ENCODE assay signal across 8 cellular contexts in genomic region chr1:241423541-241424479, GRCh38.
DNase-seq lines count a peak whose midpoint lies in the region; ATAC-seq, FAIRE-seq and TF ChIP-seq lines count a peak whose summit lies in the region.

No MANE protein-coding gene starts in this region.

- H3K4me1 ChIP-seq in keratinocyte (ENCODE audit: control insufficient read depth, extremely low read depth, insufficient read depth, low read length): no peaks in the 10 kb centered on the region

- no peaks in the 10 kb centered on the region for H3K9me1 ChIP-seq in keratinocyte (ENCODE audit: control insufficient read depth, extremely low read depth, insufficient read depth, low read length)

- dilution Hi-C loops in keratinocyte (cut with MboI; ENCODE audit: extremely low pct_ligation_motif_present, low sequenced_read_pairs): no loop called here

- H3K79me2 ChIP-seq in keratinocyte (ENCODE audit: control insufficient read depth, insufficient read depth, low read length): no peaks in the 10 kb centered on the region

- H3K4me2 ChIP-seq in keratinocyte (ENCODE audit: control insufficient read depth, extremely low read depth, insufficient read depth, low read depth, low read length): peak overlapping the region; percentile 67

- H3K27ac ChIP-seq in keratinocyte (ENCODE audit: control insufficient read depth, insufficient read depth, low read length): no peak overlapping the region

- H3K36me3 ChIP-seq in bronchial epithelial cell (ENCODE audit: control insufficient read depth, insufficient read depth, low read length) (no peaks in the 10 kb centered on the region), keratinocyte (ENCODE audit: control insufficient read depth in 2 of 2, extremely low read depth in 1 of 2, insufficient read depth in 2 of 2, low read length in 2 of 2) (no peaks in the 10 kb centered on the region)

- peak overlapping the region; percentile 35 to 64 for H3K4me3 Mint-ChIP-seq in CD14-positive monocyte
- peak overlapping the region; percentile 76 for H3K4me3 Mint-ChIP-seq in stimulated activated memory B cell treated with anti-CD40 and anti-IgM and Interleukin-4, amounts not matched to agents 10 μg/mL and 1 μg/mL and 100 μg/mL, for 72 hours

- DNase-seq in CD14-positive monocyte (ENCODE audit: low spot score): no peak
- DNase-seq in NCI-H748 treated with DMSO at 0.1 percent for 48 hours (lab: John Stamatoyannopoulos, UW): peak; percentile 33
- DNase-seq in bronchial epithelial cell (ENCODE audit: low read depth): no peak
- DNase-seq in keratinocyte (ENCODE audit: low read depth, low spot score): no peak
- DNase-seq in NAMALWA (ENCODE audit: low spot score): no peak

- no peaks in the 10 kb centered on the region for H3K9me3 ChIP-seq in keratinocyte (ENCODE audit: control insufficient read depth, low read depth, low read length)

- H3K27me3 ChIP-seq in bronchial epithelial cell (ENCODE audit: control insufficient read depth, insufficient read depth, low read length) (no peaks in the 10 kb centered on the region), keratinocyte (ENCODE audit: control insufficient read depth, extremely low read depth, insufficient read depth, low read length) (peaks cover 17% of the 10 kb centered on the region)

- H3K9ac ChIP-seq in keratinocyte (ENCODE audit: control insufficient read depth, extremely low read depth, insufficient read depth, low read length): no peak overlapping the region

- peaks cover 0 to 7% (median 2%) of the 10 kb centered on the region in 7 donors for H3K9me3 Mint-ChIP-seq in CD14-positive monocyte
- peaks cover 2% of the 10 kb centered on the region for H3K9me3 Mint-ChIP-seq in stimulated activated memory B cell treated with anti-CD40 and anti-IgM and Interleukin-4, amounts not matched to agents 10 μg/mL and 1 μg/mL and 100 μg/mL, for 72 hours

- H3K27ac Mint-ChIP-seq in CD14-positive monocyte: no peak overlapping the region
- H3K27ac Mint-ChIP-seq in stimulated activated memory B cell treated with anti-CD40 and anti-IgM and Interleukin-4, amounts not matched to agents 10 μg/mL and 1 μg/mL and 100 μg/mL, for 72 hours: peak overlapping the region; percentile 69

- peak overlapping the region; percentile 23 for H3K4me3 ChIP-seq in bronchial epithelial cell (ENCODE audit: low read depth, low read length)
- H3K4me3 ChIP-seq in keratinocyte (ENCODE audit: control insufficient read depth in 2 of 3, extremely low read depth in 1 of 3, insufficient read depth in 2 of 3, low read depth in 1 of 3, low read length in 3 of 3): peak overlapping the region; percentile 28 to 52 (median 34)

- H4K20me1 ChIP-seq in keratinocyte (ENCODE audit: control insufficient read depth, extremely low read depth, insufficient read depth, low read length): no peaks in the 10 kb centered on the region

- H3K36me3 Mint-ChIP-seq in CD14-positive monocyte: peaks cover 0 to 2% of the 10 kb centered on the region in 2 donors
- no peaks in the 10 kb centered on the region for H3K36me3 Mint-ChIP-seq in stimulated activated memory B cell treated with anti-CD40 and anti-IgM and Interleukin-4, amounts not matched to agents 10 μg/mL and 1 μg/mL and 100 μg/mL, for 72 hours

- H3K4me1 Mint-ChIP-seq in CD14-positive monocyte: no peaks in the 10 kb centered on the region
- peaks cover 9% of the 10 kb centered on the region for H3K4me1 Mint-ChIP-seq in stimulated activated memory B cell treated with anti-CD40 and anti-IgM and Interleukin-4, amounts not matched to agents 10 μg/mL and 1 μg/mL and 100 μg/mL, for 72 hours

- H2AFZ ChIP-seq in keratinocyte (ENCODE audit: control insufficient read depth, low read length): peak overlapping the region; percentile 46

- FAIRE-seq in bronchial epithelial cell (lab: Jason Lieb, UNC): no peak
- no peak for FAIRE-seq in keratinocyte (lab: Jason Lieb, UNC)

- peaks cover 35 to 53% (median 36%) of the 10 kb centered on the region in 3 donors for H3K27me3 Mint-ChIP-seq in CD14-positive monocyte (ENCODE audit: low read depth in 3 of 3)
- peaks cover 35% of the 10 kb centered on the region for H3K27me3 Mint-ChIP-seq in stimulated activated memory B cell treated with anti-CD40 and anti-IgM and Interleukin-4, amounts not matched to agents 10 μg/mL and 1 μg/mL and 100 μg/mL, for 72 hours

- intact Hi-C loops in CD14-positive monocyte (cut with micrococcal nuclease): no loop called here

- ATAC-seq in GM18868 (IDR thresholded peaks at IDR 0.05; ENCODE audit: unreplicated experiment): peak; percentile 93
- ATAC-seq in HG03039 (IDR thresholded peaks at IDR 0.05; ENCODE audit: unreplicated experiment): peak; percentile 94
- ATAC-seq in stimulated activated memory B cell treated with anti-CD40 and anti-IgM and Interleukin-4, amounts not matched to agents 10 μg/mL and 1 μg/mL and 100 μg/mL, for 72 hours: peak; percentile 91

- TF ChIP-seq CTCF in CD14-positive monocyte (IDR thresholded peaks at IDR 0.05) (no peak), bronchial epithelial cell (IDR thresholded peaks at IDR 0.05; ENCODE audit: insufficient read depth, low read length, severe bottlenecking) (no peak), keratinocyte (optimal IDR thresholded peaks at IDR 0.05 in 1 of 3, IDR thresholded peaks at IDR 0.05 in 1 of 3, conservative IDR thresholded peaks at IDR 0.05 in 1 of 3; ENCODE audit: extremely low read depth in 1 of 3, insufficient read depth in 2 of 3, low read length in 3 of 3) (peak in 2 of 3 experiments; percentile 16 to 44)

Comparison
In these comparisons a context has a peak if more than half of its experiments do, and no peak if none do; other contexts are left out.
1. CTCF ChIP-seq: peak in keratinocyte (2 of 3); none in CD14-positive monocyte (single experiment) and bronchial epithelial cell (single experiment).
2. Peak in every context shown above with its lines, with median percentiles within 50 percentile points of each other: ATAC-seq.